In genomic region chr5:177593511-177593910, GRCh38 we compare ENCODE assay signal across 8 cellular contexts. TPM values are rescaled to one million over a fixed set of nuclear protein-coding genes. Genes with fewer than 3 reads are reported as not detected.
DNase-seq lines count a peak whose midpoint lies in the region; ATAC-seq, FAIRE-seq and TF ChIP-seq lines count a peak whose summit lies in the region.

No MANE protein-coding gene starts in this region.

- no peak for FAIRE-seq in A549 (lab: Jason Lieb, UNC)
- FAIRE-seq in GM12891 (lab: Jason Lieb, UNC): no peak

- no peak for TF ChIP-seq EP300 in A549 (IDR thresholded peaks at IDR 0.05)

- H3K27ac ChIP-seq in A549 (no peak overlapping the region), lower lobe of right lung (no peak overlapping the region)

- H3K4me3 ChIP-seq in A549 (no peak overlapping the region; the same call in 2 of the 3 replicates), lower lobe of right lung (peak overlapping the region; percentile 96)

- H3K9me3 ChIP-seq in A549 (no peaks in the 10 kb centered on the region), lower lobe of right lung (no peaks in the 10 kb centered on the region)

- peaks cover 8% of the 10 kb centered on the region for H3K36me3 Mint-ChIP-seq in activated naive CD8-positive, alpha-beta T cell

- H3K27me3 Mint-ChIP-seq in activated naive CD8-positive, alpha-beta T cell: peaks cover 2% of the 10 kb centered on the region

- H3K4me2 ChIP-seq in A549: peak overlapping the region; percentile 95

- H3K4me1 ChIP-seq in A549 (peaks cover 10% of the 10 kb centered on the region; the same call in 2 of the 3 replicates), lower lobe of right lung (peaks cover 17% of the 10 kb centered on the region)

- CTCF ChIA-PET in A549 (lab: Yijun Ruan, JAX): interaction anchor here (0.6 to 4.9 kb wide), 7 partner anchors 8 to 596 kb away, joined by 3 to 24 read pairs (median 3); no protein-coding TSS in a partner anchor

- peak overlapping the region; percentile 99 for H3K4me3 Mint-ChIP-seq in activated naive CD8-positive, alpha-beta T cell

- TF ChIP-seq POLR2A in A549 (IDR thresholded peaks at IDR 0.05; ENCODE audit: low read length): no peak
- peak; percentile 12; the same call in 1 of the 2 replicates for TF ChIP-seq POLR2A in GM12891 (IDR thresholded peaks at IDR 0.05; ENCODE audit: low read depth, low read length)

- ATAC-seq in A549: no peak
- no peak for ATAC-seq in lower lobe of right lung
- ATAC-seq in HG02763 (IDR thresholded peaks at IDR 0.05; ENCODE audit: unreplicated experiment): no peak
- ATAC-seq in HG03342 (IDR thresholded peaks at IDR 0.05; ENCODE audit: unreplicated experiment): no peak

- no peak overlapping the region for H3K27ac Mint-ChIP-seq in activated naive CD8-positive, alpha-beta T cell

- POLR2A ChIA-PET in A549 (lab: Yijun Ruan, JAX): no interaction called here

- H3K36me3 ChIP-seq in lower lobe of right lung: peaks cover 38% of the 10 kb centered on the region

- H3K9me3 Mint-ChIP-seq in activated naive CD8-positive, alpha-beta T cell (ENCODE audit: low read depth): no peaks in the 10 kb centered on the region

- intact Hi-C loops in lower lobe of right lung (cut with DNase I): no loop called here

- H3K27me3 ChIP-seq in lower lobe of right lung (ENCODE audit: low read depth): peaks cover 11% of the 10 kb centered on the region

- DNase-seq in A549 (ENCODE audit: low read depth in 1 of 2, low spot score in 1 of 2) (no peak), GM12891 (ENCODE audit: insufficient read length, low spot score) (no peak), lower lobe of right lung (no peak), KG1 (lab: John Stamatoyannopoulos, UW) (no peak)
- DNase-seq in activated CD4-positive, CD25-positive, alpha-beta regulatory T cell (lab: John Stamatoyannopoulos, UW): no peak

- H3K4me1 Mint-ChIP-seq in activated naive CD8-positive, alpha-beta T cell (ENCODE audit: low read depth): peaks cover 29% of the 10 kb centered on the region

- no peak for TF ChIP-seq RAD21 in A549 (conservative IDR thresholded peaks at IDR 0.05 in 1 of 2, IDR thresholded peaks at IDR 0.05 in 1 of 2)

- 98% methylated on average over 3 of the region's 3 CpGs for WGBS in A549 (ENCODE audit: missing lambda C conversion rate)

- no peak for TF ChIP-seq CTCF in A549 (IDR thresholded peaks at IDR 0.05)
- TF ChIP-seq CTCF in lower lobe of right lung (IDR thresholded peaks at IDR 0.05): no peak

TF ChIP-seq in A549, 52 proteins besides CTCF, POLR2A, EP300 and RAD21 (continues in another document):
- TF ChIP-seq NPAS2 (CRISPR knock-in tag; IDR thresholded peaks at IDR 0.05; ENCODE audit: borderline replicate concordance) (no peak), KDM1A (IDR thresholded peaks at IDR 0.05; ENCODE audit: low read depth) (no peak), JUN (IDR thresholded peaks at IDR 0.05) (no peak)
- TF ChIP-seq, protein P1, sequence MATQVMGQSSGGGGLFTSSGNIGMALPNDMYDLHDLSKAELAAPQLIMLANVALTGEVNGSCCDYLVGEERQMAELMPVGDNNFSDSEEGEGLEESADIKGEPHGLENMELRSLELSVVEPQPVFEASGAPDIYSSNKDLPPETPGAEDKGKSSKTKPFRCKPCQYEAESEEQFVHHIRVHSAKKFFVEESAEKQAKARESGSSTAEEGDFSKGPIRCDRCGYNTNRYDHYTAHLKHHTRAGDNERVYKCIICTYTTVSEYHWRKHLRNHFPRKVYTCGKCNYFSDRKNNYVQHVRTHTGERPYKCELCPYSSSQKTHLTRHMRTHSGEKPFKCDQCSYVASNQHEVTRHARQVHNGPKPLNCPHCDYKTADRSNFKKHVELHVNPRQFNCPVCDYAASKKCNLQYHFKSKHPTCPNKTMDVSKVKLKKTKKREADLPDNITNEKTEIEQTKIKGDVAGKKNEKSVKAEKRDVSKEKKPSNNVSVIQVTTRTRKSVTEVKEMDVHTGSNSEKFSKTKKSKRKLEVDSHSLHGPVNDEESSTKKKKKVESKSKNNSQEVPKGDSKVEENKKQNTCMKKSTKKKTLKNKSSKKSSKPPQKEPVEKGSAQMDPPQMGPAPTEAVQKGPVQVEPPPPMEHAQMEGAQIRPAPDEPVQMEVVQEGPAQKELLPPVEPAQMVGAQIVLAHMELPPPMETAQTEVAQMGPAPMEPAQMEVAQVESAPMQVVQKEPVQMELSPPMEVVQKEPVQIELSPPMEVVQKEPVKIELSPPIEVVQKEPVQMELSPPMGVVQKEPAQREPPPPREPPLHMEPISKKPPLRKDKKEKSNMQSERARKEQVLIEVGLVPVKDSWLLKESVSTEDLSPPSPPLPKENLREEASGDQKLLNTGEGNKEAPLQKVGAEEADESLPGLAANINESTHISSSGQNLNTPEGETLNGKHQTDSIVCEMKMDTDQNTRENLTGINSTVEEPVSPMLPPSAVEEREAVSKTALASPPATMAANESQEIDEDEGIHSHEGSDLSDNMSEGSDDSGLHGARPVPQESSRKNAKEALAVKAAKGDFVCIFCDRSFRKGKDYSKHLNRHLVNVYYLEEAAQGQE (IDR thresholded peaks at IDR 0.05): no peak
- TF ChIP-seq, protein P2, sequence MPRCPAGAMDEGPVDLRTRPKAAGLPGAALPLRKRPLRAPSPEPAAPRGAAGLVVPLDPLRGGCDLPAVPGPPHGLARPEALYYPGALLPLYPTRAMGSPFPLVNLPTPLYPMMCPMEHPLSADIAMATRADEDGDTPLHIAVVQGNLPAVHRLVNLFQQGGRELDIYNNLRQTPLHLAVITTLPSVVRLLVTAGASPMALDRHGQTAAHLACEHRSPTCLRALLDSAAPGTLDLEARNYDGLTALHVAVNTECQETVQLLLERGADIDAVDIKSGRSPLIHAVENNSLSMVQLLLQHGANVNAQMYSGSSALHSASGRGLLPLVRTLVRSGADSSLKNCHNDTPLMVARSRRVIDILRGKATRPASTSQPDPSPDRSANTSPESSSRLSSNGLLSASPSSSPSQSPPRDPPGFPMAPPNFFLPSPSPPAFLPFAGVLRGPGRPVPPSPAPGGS (IDR thresholded peaks at IDR 0.05): no peak

TF ChIP-seq in GM12891, 5 proteins besides CTCF, POLR2A, EP300 and RAD21:
- TF ChIP-seq POLR2AphosphoS5 (IDR thresholded peaks at IDR 0.05; ENCODE audit: low read depth, low read length): no peak
- TF ChIP-seq SPI1 (IDR thresholded peaks at IDR 0.05; ENCODE audit: low read depth, low read length): 0 out of 2 replicates have a peak, but pooled peaks have one; percentile 12

RNA-seq across cellular contexts. Expression of gene TMED9, which starts 1.5 kb away (rescaled TPM):
- 168 and 212 TPM in 2 replicates for polyA plus RNA-seq in A549 (2011; rRNA removed)
- polyA plus RNA-seq in A549 (2012; cell fraction: cytosol; rRNA removed): 202 and 215 TPM in 2 replicates
- 186 and 187 TPM in 2 replicates for polyA plus RNA-seq in A549 (2012; cell fraction: nucleus; rRNA removed)
- polyA plus RNA-seq in A549 (2017; fragmentation: RNase III; extraction: RNeasy Plus Mini Kit Qiagen cat#74134 plus additional on column Dnase treatment): 218 to 239 TPM (median 236 TPM) in 3 replicates
- 124 and 144 TPM in 2 replicates for polyA minus RNA-seq in A549 (2011; rRNA and poly(A)+ RNA removed)
- 119 TPM for polyA plus RNA-seq in GM12891 (2012; ENCODE audit: low read depth, missing spikeins)
- 132 TPM for total RNA-seq in lower lobe of right lung

RNA-seq across cellular contexts. Expression of gene B4GALT7, which starts 6.4 kb away (rescaled TPM):
- 13.0 and 13.3 TPM in 2 replicates for polyA plus RNA-seq in A549 (2011; rRNA removed)
- polyA plus RNA-seq in A549 (2012; cell fraction: cytosol; rRNA removed): 29.2 and 40.8 TPM in 2 replicates
- 46.0 and 64.4 TPM in 2 replicates for polyA plus RNA-seq in A549 (2012; cell fraction: nucleus; rRNA removed)
- 17.1 to 18.2 TPM (median 18.0 TPM) in 3 replicates for polyA plus RNA-seq in A549 (2017; fragmentation: RNase III; extraction: RNeasy Plus Mini Kit Qiagen cat#74134 plus additional on column Dnase treatment)
- 15.7 and 20.9 TPM in 2 replicates for polyA minus RNA-seq in A549 (2011; rRNA and poly(A)+ RNA removed)
- 13.4 TPM for polyA plus RNA-seq in GM12891 (2012; ENCODE audit: low read depth, missing spikeins)
- 22.4 TPM for total RNA-seq in lower lobe of right lung

RNA-seq across cellular contexts. Expression of gene FAM193B, which starts 39.1 kb away (rescaled TPM):
- polyA plus RNA-seq in A549 (2011; rRNA removed) (19.4 and 23.0 TPM in 2 replicates), A549 (2017; fragmentation: RNase III; extraction: RNeasy Plus Mini Kit Qiagen cat#74134 plus additional on column Dnase treatment) (24.9 to 31.9 TPM (median 28.9 TPM) in 3 replicates)
- polyA plus RNA-seq in A549 (2012; cell fraction: cytosol; rRNA removed): 29.5 and 29.6 TPM in 2 replicates
- polyA plus RNA-seq in A549 (2012; cell fraction: nucleus; rRNA removed): 184 and 207 TPM in 2 replicates
- 10.5 and 18.4 TPM in 2 replicates for polyA minus RNA-seq in A549 (2011; rRNA and poly(A)+ RNA removed)
- 28.6 TPM for polyA plus RNA-seq in GM12891 (2012; ENCODE audit: low read depth, missing spikeins)
- 89.1 TPM for total RNA-seq in lower lobe of right lung
